24 cellular contexts compared by ENCODE assay signal in the genomic region with DNA sequence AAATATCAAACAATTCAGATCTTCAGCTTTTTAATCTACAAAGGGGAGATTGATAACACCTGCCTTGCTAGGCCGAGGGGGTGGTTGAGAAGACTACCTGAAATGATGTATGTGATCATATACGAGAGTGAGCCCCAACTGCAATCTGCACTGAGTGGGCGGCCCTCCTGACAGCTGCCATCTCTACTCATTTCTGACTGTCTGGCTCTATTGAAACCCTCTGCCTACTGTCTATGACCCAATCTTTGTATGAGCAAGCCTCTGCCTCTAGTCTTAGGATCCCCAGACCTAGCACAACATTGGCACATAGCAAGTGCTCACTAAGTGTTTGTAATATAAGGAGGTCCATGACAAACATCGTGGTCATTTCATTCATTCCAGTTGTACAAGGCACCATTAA.
A peak's percentile ranks its signal among the peaks of the same experiment; 100 is the strongest.
DNase-seq lines count a peak whose midpoint lies in the region; ATAC-seq, FAIRE-seq and TF ChIP-seq lines count a peak whose summit lies in the region.
"Had no signal": no experiment of that assay in that cellular context is flagged by ENCODE, and none has a peak within 500 bp of the region (broad histone marks: within the 10 kb centered on the region; RNA-seq: fewer than 3 reads in every experiment).

No MANE protein-coding gene starts in this region.

- H3K4me1 ChIP-seq in GM12878 (ENCODE audit: control insufficient read depth, insufficient read depth, low read length) (no peaks in the 10 kb centered on the region), ovary (ENCODE audit: insufficient read depth) (peaks cover 5% of the 10 kb centered on the region)
- H3K4me1 ChIP-seq: BE2C; BLaER1 treated with 17β-estradiol and CSF1 and Interleukin-3, amounts not matched to agents 10 nM and 100 nM had no signal

- H2AFZ ChIP-seq in GM12878 (ENCODE audit: control insufficient read depth, low read depth, low read length): no peak overlapping the region
- H2AFZ ChIP-seq: GM23338 had no signal

- intact Hi-C loops in GM12878 (cut with micrococcal nuclease; ENCODE audit: unreplicated experiment): no loop called here
- intact Hi-C loops in CD4-positive, alpha-beta T cell (cut with DNase I, micrococcal nuclease): no loop called here
- intact Hi-C loops in ovary (cut with DNase I): loop anchor here in 1 of 4 donors (10.0 kb wide), 1 partner anchor 139 kb away; no protein-coding TSS in a partner anchor

- SMC1A ChIA-PET in GM12878 (lab: Charles Lee; ENCODE audit: uncharacterized antibody, unreplicated experiment): interaction anchor here (1.1 kb wide), 1 partner anchor 89 kb away, joined by 3 read pairs; no protein-coding TSS in a partner anchor

- peaks cover 17% of the 10 kb centered on the region for H3K36me3 Mint-ChIP-seq in nephron (ENCODE audit: low read depth)
- H3K36me3 Mint-ChIP-seq in CD4-positive, alpha-beta T cell (ENCODE audit: low read depth): no peaks in the 10 kb centered on the region
- H3K36me3 Mint-ChIP-seq: CD14-positive monocyte; CD4-positive, alpha-beta memory T cell had no signal

- POLR2A ChIA-PET in GM12878 (lab: Charles Lee): interaction anchor here (1.0 kb wide), 1 partner anchor 13 kb away, joined by 3 read pairs; no protein-coding TSS in a partner anchor
- POLR2A ChIA-PET in CD4-positive, alpha-beta T cell (lab: Charles Lee): no interaction called here

- peak overlapping the region; percentile 86 to 95 (median 88) for H3K27ac Mint-ChIP-seq in nephron
- no peak overlapping the region for H3K27ac Mint-ChIP-seq in CD4-positive, alpha-beta T cell
- H3K27ac Mint-ChIP-seq: CD14-positive monocyte; CD4-positive, alpha-beta memory T cell; GM23338; H9 had no signal

- RAD21 ChIA-PET in GM12878 (lab: Charles Lee; ENCODE audit: unreplicated experiment): no interaction called here

- TF ChIP-seq POLR2A in GM12878 (IDR thresholded peaks at IDR 0.05; ENCODE audit: low read depth, low read length): no peak
- no peak for TF ChIP-seq POLR2A in ovary (IDR thresholded peaks at IDR 0.05)

- H3K9ac ChIP-seq in GM12878 (ENCODE audit: control insufficient read depth, insufficient read depth, low read length): no peak overlapping the region
- H3K9ac ChIP-seq: BLaER1 treated with 17β-estradiol and CSF1 and Interleukin-3, amounts not matched to agents 10 nM and 100 nM had no signal

- peak; percentile 81 for ATAC-seq in GM18868 (IDR thresholded peaks at IDR 0.05; ENCODE audit: unreplicated experiment)
- ATAC-seq in HG03432 (IDR thresholded peaks at IDR 0.05; ENCODE audit: unreplicated experiment): peak; percentile 78
- ATAC-seq in GM12878: peak; percentile 25; the same call in 1 of the 3 replicates
- no peak for ATAC-seq in CD4-positive, alpha-beta T cell (ENCODE audit: poor library complexity)
- ATAC-seq in GM21737 (IDR thresholded peaks at IDR 0.05; ENCODE audit: unreplicated experiment): no peak
- ATAC-seq: A549, GM23338, HCT116 had no signal

- H3K79me2 ChIP-seq in GM12878 (ENCODE audit: control insufficient read depth, insufficient read depth, low read length): no peaks in the 10 kb centered on the region

- TF ChIP-seq CTCF in GM12878 (IDR thresholded peaks at IDR 0.05 in 2 of 3, conservative IDR thresholded peaks at IDR 0.05 in 1 of 3; ENCODE audit: control insufficient read depth in 2 of 3, extremely low read depth in 1 of 3, insufficient read depth in 1 of 3, low read depth in 3 of 3, low read length in 3 of 3) (no peak), nephron (IDR thresholded peaks at IDR 0.05; ENCODE audit: unreplicated experiment in 3 of 3) (no peak), ovary (IDR thresholded peaks at IDR 0.05) (no peak)
- TF ChIP-seq CTCF in CD4-positive, alpha-beta T cell (IDR thresholded peaks at IDR 0.05): no peak

- FAIRE-seq in GM12878 (lab: Jason Lieb, UNC): peak; percentile 35
- FAIRE-seq: A549 had no signal

- no TSS peak for BruUV-seq in GM12878 (replicated peaks; lab: Mats Ljungman, UMichigan)

- no peaks in the 10 kb centered on the region for H3K9me3 Mint-ChIP-seq in nephron
- no peaks in the 10 kb centered on the region for H3K9me3 Mint-ChIP-seq in CD4-positive, alpha-beta T cell
- H3K9me3 Mint-ChIP-seq: GM23338, H9 had no signal

- no peak overlapping the region for H3K27ac ChIP-seq in GM12878 (ENCODE audit: control insufficient read depth, insufficient read depth)
- H3K27ac ChIP-seq in CD4-positive, alpha-beta T cell (ENCODE audit: low read depth, low read length): no peak overlapping the region
- H3K27ac ChIP-seq in ovary: no peak overlapping the region
- H3K27ac ChIP-seq: BLaER1 treated with 17β-estradiol and CSF1 and Interleukin-3, amounts not matched to agents 10 nM and 100 nM had no signal

- H3K36me3 ChIP-seq in GM12878 (ENCODE audit: control insufficient read depth in 2 of 2, insufficient read depth in 2 of 2, low read length in 1 of 2): no peaks in the 10 kb centered on the region
- H3K36me3 ChIP-seq in ovary: no peaks in the 10 kb centered on the region
- H3K36me3 ChIP-seq: BE2C; BLaER1 treated with 17β-estradiol and CSF1 and Interleukin-3, amounts not matched to agents 10 nM and 100 nM had no signal

- H3K4me1 Mint-ChIP-seq in nephron: peaks cover 68% of the 10 kb centered on the region
- no peaks in the 10 kb centered on the region for H3K4me1 Mint-ChIP-seq in CD4-positive, alpha-beta T cell (ENCODE audit: low read depth)
- H3K4me1 Mint-ChIP-seq: CD14-positive monocyte; CD4-positive, alpha-beta memory T cell had no signal

- H3K4me2 ChIP-seq in GM12878 (ENCODE audit: control insufficient read depth, insufficient read depth): no peak overlapping the region
- H3K4me2 ChIP-seq: A549; BLaER1 treated with 17β-estradiol and CSF1 and Interleukin-3, amounts not matched to agents 10 nM and 100 nM; GM23338 had no signal

- CTCF ChIA-PET in GM12878 (lab: Yijun Ruan, JAX): no interaction called here
- CTCF ChIA-PET in CD4-positive, alpha-beta T cell (lab: Charles Lee): no interaction called here

- in situ Hi-C loops in GM12878 (cut with MboI): no loop called here

- no peak overlapping the region for H3K4me3 ChIP-seq in GM12878
- no peak overlapping the region for H3K4me3 ChIP-seq in ovary
- H3K4me3 ChIP-seq: A549; BLaER1 treated with 17β-estradiol and CSF1 and Interleukin-3, amounts not matched to agents 10 nM and 100 nM; GM23338 had no signal

- TF ChIP-seq EP300 in GM12878 (IDR thresholded peaks at IDR 0.05; ENCODE audit: borderline replicate concordance in 1 of 2, control insufficient read depth in 1 of 2, low read depth in 2 of 2, low read length in 2 of 2) (no peak), ovary (IDR thresholded peaks at IDR 0.05) (no peak)

- no peaks in the 10 kb centered on the region for H4K20me1 ChIP-seq in GM12878 (ENCODE audit: control insufficient read depth, insufficient read depth)
- H4K20me1 ChIP-seq: BLaER1 treated with 17β-estradiol and CSF1 and Interleukin-3, amounts not matched to agents 10 nM and 100 nM had no signal

- H3K27me3 ChIP-seq in GM12878 (replicated peaks in 1 of 2; ENCODE audit: control insufficient read depth in 2 of 2, insufficient read depth in 2 of 2, low read length in 1 of 2) (no peaks in the 10 kb centered on the region), ovary (no peaks in the 10 kb centered on the region)
- no peaks in the 10 kb centered on the region for H3K27me3 ChIP-seq in CD4-positive, alpha-beta T cell (ENCODE audit: control insufficient read depth, insufficient read depth, low read length)
- H3K27me3 ChIP-seq: BE2C; BLaER1 treated with 17β-estradiol and CSF1 and Interleukin-3, amounts not matched to agents 10 nM and 100 nM had no signal

- DNase-seq in GM12878 (ENCODE audit: low read depth, low spot score) (no peak), dedifferentiated amniotic fluid mesenchymal stem cell (ENCODE audit: extremely low spot score) (no peak), ovary (no peak)
- no peak for DNase-seq in CD4-positive, alpha-beta T cell
- DNase-seq: 8988T; ACHN; AML-193; BE2C; Calu3; CD4-positive, alpha-beta memory T cell; COR-L47; DMS53; DMS79 treated with DMSO at 0.1 percent for 48 hours; GF-D8; H9 had no signal

- TF ChIP-seq RAD21 in GM12878 (IDR thresholded peaks at IDR 0.05; ENCODE audit: insufficient read depth, low read depth, low read length): no peak

- WGBS in GM12878 (ENCODE audit: insufficient coverage, insufficient replicate concordance, low lambda C conversion rate, missing lambda C conversion rate): 38% methylated on average over 4 of the region's 4 CpGs
- WGBS in ovary, 3 donors: 94 to 97% (median 96%) methylated on average over 4 of the region's 4 CpGs

- H3K9me3 ChIP-seq in GM12878 (replicated peaks; ENCODE audit: control insufficient read depth, insufficient read depth, low read length) (no peaks in the 10 kb centered on the region), ovary (no peaks in the 10 kb centered on the region)
- H3K9me3 ChIP-seq in CD4-positive, alpha-beta T cell (ENCODE audit: control insufficient read depth, low read length): no peaks in the 10 kb centered on the region
- H3K9me3 ChIP-seq: A549; BE2C; BLaER1 treated with 17β-estradiol and CSF1 and Interleukin-3, amounts not matched to agents 10 nM and 100 nM had no signal

- H3K4me3 Mint-ChIP-seq in nephron: no peak overlapping the region
- no peak overlapping the region for H3K4me3 Mint-ChIP-seq in CD4-positive, alpha-beta T cell
- H3K4me3 Mint-ChIP-seq: CD14-positive monocyte; CD4-positive, alpha-beta memory T cell; GM23338; H9 had no signal

- peaks cover 3% of the 10 kb centered on the region for H3K27me3 Mint-ChIP-seq in nephron (ENCODE audit: low read depth)
- H3K27me3 Mint-ChIP-seq in CD4-positive, alpha-beta T cell: peaks cover 4% of the 10 kb centered on the region

TF ChIP-seq in GM12878, 131 proteins besides CTCF, POLR2A, EP300 and RAD21 (continues in another document):
- no peak for TF ChIP-seq TCF7 (IDR thresholded peaks at IDR 0.05; ENCODE audit: borderline replicate concordance)
- TF ChIP-seq BCL11A (IDR thresholded peaks at IDR 0.05; ENCODE audit: low read depth, low read length): peak; percentile 21; the same call in 1 of the 2 replicates
- TF ChIP-seq JUNB (IDR thresholded peaks at IDR 0.05): peak; percentile 39
- no peak for TF ChIP-seq KLF5 (IDR thresholded peaks at IDR 0.05; ENCODE audit: partially characterized antibody)
- TF ChIP-seq IRF4 (IDR thresholded peaks at IDR 0.05; ENCODE audit: low read depth, low read length): no peak
- no peak for TF ChIP-seq TBL1XR1 (IDR thresholded peaks at IDR 0.05; ENCODE audit: low read depth, low read length)
- TF ChIP-seq CEBPB (IDR thresholded peaks at IDR 0.05; ENCODE audit: borderline replicate concordance in 1 of 2, low read depth in 2 of 2, low read length in 2 of 2): no peak
- TF ChIP-seq CBFB (IDR thresholded peaks at IDR 0.05; ENCODE audit: low read depth): no peak

Comparison
In these comparisons a context has a peak if more than half of its experiments do, and no peak if none do; other contexts are left out.
1. ATAC-seq: peak in GM18868 (single experiment), HG03432 (single experiment) and GM12878 (single experiment); none in CD4-positive, alpha-beta T cell (single experiment) and GM21737 (single experiment).